9 cellular contexts compared by ENCODE assay signal in genomic region chr6:170296423-170296745, GRCh38. TPM values are rescaled to one million over a fixed set of nuclear protein-coding genes. Genes with fewer than 3 reads are reported as not detected.
DNase-seq lines count a peak whose midpoint lies in the region; ATAC-seq and TF ChIP-seq lines count a peak whose summit lies in the region.
"Had no signal": no experiment of that assay in that cellular context is flagged by ENCODE, and none has a peak within 500 bp of the region (broad histone marks: within the 10 kb centered on the region; RNA-seq: fewer than 3 reads in every experiment).

No MANE protein-coding gene starts in this region.

- no CpG with 5 or more reads among the region's 47 CpGs for WGBS in iPS DF 6.9 (ENCODE audit: insufficient coverage, insufficient read length)

- H3K9me3 ChIP-seq in Panc1 (ENCODE audit: control insufficient read depth, insufficient read depth, low read depth, low read length) = no peaks in the 10 kb centered on the region
- no peaks in the 10 kb centered on the region for H3K9me3 ChIP-seq in iPS DF 6.9 (ENCODE audit: control insufficient read depth, insufficient read depth, low read length)
- H3K9me3 ChIP-seq in skeletal muscle tissue (ENCODE audit: control insufficient read depth in 3 of 3, low read length in 3 of 3) = no peaks in the 10 kb centered on the region

- H3K27ac ChIP-seq in Panc1 (ENCODE audit: low read length) (no peak overlapping the region), iPS DF 6.9 (ENCODE audit: low read length) (no peak overlapping the region), skeletal muscle tissue (ENCODE audit: low read depth, low read length) (no peak overlapping the region)
- H3K27ac ChIP-seq: PC-9 had no signal

- DNase-seq in H7 (peak; percentile 88), Panc1 (ENCODE audit: low read depth, low spot score) (no peak), iPS DF 6.9 (ENCODE audit: low read depth, low spot score) (no peak), sciatic nerve (ENCODE audit: low spot score) (no peak), SW480 (ENCODE audit: low spot score) (no peak)
- no peak for DNase-seq in NK-92 treated with Interleukin-12 subunit alpha and Interleukin-12 subunit beta, amount 100 ng/mL, for 24 hours (lab: John Stamatoyannopoulos, UW)
- DNase-seq: PC-9 had no signal

- ATAC-seq in Panc1 (no peak), sciatic nerve (no peak), HG03159 (IDR thresholded peaks at IDR 0.05; ENCODE audit: unreplicated experiment) (no peak)

- no peak overlapping the region for H3K9ac ChIP-seq in skeletal muscle tissue (ENCODE audit: low read depth in 1 of 3, low read length in 3 of 3)

- H3K36me3 ChIP-seq in H7 (replicated peaks; ENCODE audit: control insufficient read depth, insufficient read depth, low read length) = no peaks in the 10 kb centered on the region
- H3K36me3 ChIP-seq in Panc1 (ENCODE audit: control insufficient read depth, insufficient read depth, low read length) = no peaks in the 10 kb centered on the region
- no peaks in the 10 kb centered on the region for H3K36me3 ChIP-seq in iPS DF 6.9 (ENCODE audit: control insufficient read depth, insufficient read depth, low read length)
- no peaks in the 10 kb centered on the region for H3K36me3 ChIP-seq in skeletal muscle tissue (ENCODE audit: control insufficient read depth in 3 of 3, insufficient read depth in 3 of 3, low read length in 3 of 3)

- intact Hi-C loops in Panc1 (cut with micrococcal nuclease; ENCODE audit: unreplicated experiment) (loop anchor here (10.0 kb wide), 1 partner anchor 228 kb away; no protein-coding TSS in a partner anchor), sciatic nerve (cut with DNase I) (no loop called here)

- peaks cover 56% of the 10 kb centered on the region for H3K27me3 ChIP-seq in H7 (ENCODE audit: control insufficient read depth, insufficient read depth, low read length)
- H3K27me3 ChIP-seq in Panc1 (ENCODE audit: control insufficient read depth, insufficient read depth, low read length) = peaks cover 41% of the 10 kb centered on the region
- peaks cover 37% of the 10 kb centered on the region for H3K27me3 ChIP-seq in iPS DF 6.9 (ENCODE audit: control insufficient read depth, insufficient read depth, low read length)
- H3K27me3 ChIP-seq in skeletal muscle tissue (ENCODE audit: control insufficient read depth in 3 of 3, insufficient read depth in 3 of 3, low read length in 3 of 3) = peaks cover 30 to 55% (median 41%) of the 10 kb centered on the region in 3 donors

- CTCF ChIA-PET in Panc1 (lab: Charles Lee) = no interaction called here

- POLR2A ChIA-PET in Panc1 (lab: Charles Lee) = no interaction called here

- in situ Hi-C loops in Panc1 (cut with HindIII; ENCODE audit: low pct_unique_long_range_greater_than_20kb, low sequenced_read_pairs) = no loop called here

- H3K4me1 ChIP-seq in Panc1 (ENCODE audit: control insufficient read depth, insufficient read depth, low read length) (peaks cover 11% of the 10 kb centered on the region), iPS DF 6.9 (ENCODE audit: control insufficient read depth, insufficient read depth, low read length) (peaks cover 14% of the 10 kb centered on the region), skeletal muscle tissue (ENCODE audit: control insufficient read depth in 3 of 3, insufficient read depth in 3 of 3, low read length in 3 of 3) (peaks cover 20 to 34% (median 26%) of the 10 kb centered on the region in 3 donors)

- BruUV-seq in Panc1 (replicated peaks; lab: Mats Ljungman, UMichigan) = no TSS peak

- H3K4me3 ChIP-seq in H7 (ENCODE audit: insufficient read depth, low read depth, low read length) (peak overlapping the region; percentile 45), Panc1 (ENCODE audit: low read depth in 2 of 2, low read length in 2 of 2) (peak overlapping the region; percentile 44 to 54; a peak in 3 of 4 replicates), iPS DF 6.9 (ENCODE audit: low read length) (peak overlapping the region; percentile 1; the same call in 1 of the 2 replicates), skeletal muscle tissue (ENCODE audit: low read length in 3 of 3) (peak overlapping the region in 2 of 3 donors; percentile 29 to 66)
- H3K4me3 ChIP-seq: PC-9 had no signal

- TF ChIP-seq CTCF in Panc1 (IDR thresholded peaks at IDR 0.05) = no peak

RNA-seq across cellular contexts. Expression of gene DLL1, which starts 5.5 kb away (rescaled TPM):
- 3.4 and 7.3 TPM in 2 replicates for total RNA-seq in H7 (2014; rRNA removed; shearing (Covaris generic))
- total RNA-seq in Panc1 (2021; ENCODE audit: unreplicated experiment) (2.4 TPM), skeletal muscle tissue (13.6 TPM), sciatic nerve (15.4 TPM)
- 1.6 TPM for polyA plus RNA-seq in Panc1 (2012; ENCODE audit: insufficient read length)
- total RNA-seq: PC-9 had no signal

RNA-seq across cellular contexts. Expression of gene FAM120B, which starts 10.2 kb away (rescaled TPM):
- 7.2 and 9.4 TPM in 2 replicates for total RNA-seq in H7 (2014; rRNA removed; shearing (Covaris generic))
- 38.0 TPM for total RNA-seq in Panc1 (2021; ENCODE audit: unreplicated experiment)
- 32.6 TPM for polyA plus RNA-seq in Panc1 (2012; ENCODE audit: insufficient read length)
- 33.9 TPM for total RNA-seq in skeletal muscle tissue
- total RNA-seq in sciatic nerve = 36.5 TPM
